ENCODE assay signal across 8 cellular contexts in the genomic region with DNA sequence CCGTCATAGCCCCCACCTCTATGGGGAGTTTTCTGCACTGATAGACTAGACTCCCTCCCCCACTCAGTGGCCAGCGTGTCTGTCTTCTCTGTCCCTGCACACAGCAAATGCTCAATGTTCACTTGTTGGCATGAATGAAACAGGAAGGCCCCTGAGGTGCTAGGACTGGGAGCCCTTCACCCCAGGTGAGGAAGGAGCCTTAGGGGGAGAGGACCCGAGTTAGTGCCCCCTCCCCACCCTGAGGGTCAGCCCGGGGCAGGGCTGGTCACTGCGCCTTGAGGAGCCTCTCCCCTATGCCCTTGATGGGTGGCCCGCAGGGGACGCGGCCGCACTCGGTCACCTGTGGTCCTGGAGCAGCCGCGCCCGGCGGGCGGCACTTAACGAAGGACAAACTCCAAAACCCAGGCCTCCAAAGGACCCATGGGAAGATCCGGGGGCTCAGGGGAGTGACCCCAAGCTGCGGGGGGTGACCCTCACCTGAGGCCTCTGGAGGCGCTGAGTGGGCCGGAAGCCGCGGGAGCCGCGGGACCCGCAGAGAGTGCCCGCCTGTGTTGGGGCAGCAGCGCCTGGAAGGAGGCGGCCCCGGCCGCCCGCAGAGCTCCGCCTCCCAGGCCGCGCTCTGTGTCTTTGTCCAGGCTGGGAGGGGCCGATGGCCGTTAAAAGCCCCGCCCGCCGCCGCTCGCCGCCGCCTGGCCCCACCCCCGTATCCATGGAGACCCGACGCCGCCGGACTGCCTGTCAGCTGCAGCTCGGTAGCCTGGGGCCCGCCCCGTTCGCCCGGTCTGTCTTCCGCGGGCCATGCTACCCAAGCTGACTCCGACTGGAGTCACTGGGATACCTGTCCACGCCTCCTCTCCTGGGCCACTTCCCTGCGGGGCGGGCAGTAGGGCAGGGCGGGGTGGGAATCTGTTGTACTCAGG. TPM values are rescaled to one million over a fixed set of nuclear protein-coding genes. Genes with fewer than 3 reads are reported as not detected.
A peak's percentile ranks its signal among the peaks of the same experiment; 100 is the strongest.
DNase-seq lines count a peak whose midpoint lies in the region; ATAC-seq and TF ChIP-seq lines count a peak whose summit lies in the region.

No MANE protein-coding gene starts in this region.

- H3K4me1 Mint-ChIP-seq in endothelial cell (ENCODE audit: unreplicated experiment) (peaks cover 13% of the 10 kb centered on the region), mesothelial cell of epicardium (peaks cover 19% of the 10 kb centered on the region)

- H3K27me3 Mint-ChIP-seq in endothelial cell (ENCODE audit: unreplicated experiment) (peaks cover 8% of the 10 kb centered on the region), mesothelial cell of epicardium (ENCODE audit: low read depth) (no peaks in the 10 kb centered on the region)

- H3K9me3 Mint-ChIP-seq in endothelial cell (ENCODE audit: unreplicated experiment) (no peaks in the 10 kb centered on the region), mesothelial cell of epicardium (no peaks in the 10 kb centered on the region)

- peak; percentile 82 for ATAC-seq in GM21360 (IDR thresholded peaks at IDR 0.05; ENCODE audit: unreplicated experiment)

- H3K4me3 Mint-ChIP-seq in endothelial cell (ENCODE audit: unreplicated experiment) (peak overlapping the region; percentile 83), mesothelial cell of epicardium (peak overlapping the region; percentile 72)

- TF ChIP-seq CTCF in endothelial cell (IDR thresholded peaks at IDR 0.05; ENCODE audit: unreplicated experiment) (no peak), mesothelial cell of epicardium (IDR thresholded peaks at IDR 0.05; ENCODE audit: unreplicated experiment) (no peak)

- no peak overlapping the region for H3K27ac Mint-ChIP-seq in endothelial cell (ENCODE audit: unreplicated experiment)
- peak overlapping the region; percentile 67 for H3K27ac Mint-ChIP-seq in mesothelial cell of epicardium

- peak; percentile 71 for DNase-seq in COR-L47 (lab: John Stamatoyannopoulos, UW)
- DNase-seq in HT-29 (ENCODE audit: low spot score): peak; percentile 87
- DNase-seq in NOMO-1 treated with dmso at 0.1 percent for 144 hours (lab: John Stamatoyannopoulos, UW; ENCODE audit: unreplicated experiment): peak; percentile 89
- DNase-seq in activated CD8-positive, alpha-beta memory T cell treated with anti-CD3 and anti-CD28 coated beads, Interleukin-2, amount 50 U/mL, for 4 hours: peak; percentile 71
- peak; percentile 98 for DNase-seq in endothelial cell (ENCODE audit: low spot score)
- peak; percentile 95 to 96 for DNase-seq in mesothelial cell of epicardium (ENCODE audit: low spot score in 2 of 2, unreplicated experiment in 2 of 2)
- peak; percentile 43 for DNase-seq in stimulated activated CD8-positive, alpha-beta memory T cell treated with anti-CD3 and anti-CD28 coated beads, Interleukin-15, amount 100 ng/mL, for 1 hour (ENCODE audit: low read depth)

- H3K36me3 Mint-ChIP-seq in endothelial cell (ENCODE audit: low read depth, unreplicated experiment) (no peaks in the 10 kb centered on the region), mesothelial cell of epicardium (no peaks in the 10 kb centered on the region)

RNA-seq across cellular contexts. Expression of a gene that starts 15.4 kb away (rescaled TPM):
- total RNA-seq in HT-29 (2014; rRNA removed; shearing (Covaris generic)): 13.0 and 14.5 TPM in 2 replicates
- 14.5 TPM for total RNA-seq in endothelial cell (ENCODE audit: unreplicated experiment)
- 17.9 to 21.1 TPM (median 20.2 TPM) in 3 replicates for total RNA-seq in mesothelial cell of epicardium

RNA-seq across cellular contexts. Expression of a gene that starts 24.2 kb away (rescaled TPM):
- total RNA-seq in HT-29 (2014; rRNA removed; shearing (Covaris generic)): 35.5 and 41.7 TPM in 2 replicates
- total RNA-seq in endothelial cell (ENCODE audit: unreplicated experiment): 45.4 TPM
- total RNA-seq in mesothelial cell of epicardium: 30.6 to 35.8 TPM (median 34.7 TPM) in 3 replicates

RNA-seq across cellular contexts. Expression of a gene that starts 58.6 kb away (rescaled TPM):
- total RNA-seq in HT-29 (2014; rRNA removed; shearing (Covaris generic)): 0.65 and 0.89 TPM in 2 replicates
- total RNA-seq in endothelial cell (ENCODE audit: unreplicated experiment) (1.9 TPM), mesothelial cell of epicardium (8.2 to 9.2 TPM (median 8.3 TPM) in 3 replicates)

Comparison
In these comparisons a context has a peak if more than half of its experiments do, and no peak if none do; other contexts are left out.
1. Peak in every context shown above with its lines: DNase-seq and ATAC-seq.
2. DNase-seq: peak in every context shown above with its lines; median percentile 98 in endothelial cell; 96 in mesothelial cell of epicardium; 89 in NOMO-1 treated with dmso at 0.1 percent for 144 hours; 87 in HT-29; 71 in COR-L47; 71 in activated CD8-positive, alpha-beta memory T cell treated with anti-CD3 and anti-CD28 coated beads, Interleukin-2, amount 50 U/mL, for 4 hours; 43 in stimulated activated CD8-positive, alpha-beta memory T cell treated with anti-CD3 and anti-CD28 coated beads, Interleukin-15, amount 100 ng/mL, for 1 hour.